10 cellular contexts compared by ENCODE assay signal in the genomic region with DNA sequence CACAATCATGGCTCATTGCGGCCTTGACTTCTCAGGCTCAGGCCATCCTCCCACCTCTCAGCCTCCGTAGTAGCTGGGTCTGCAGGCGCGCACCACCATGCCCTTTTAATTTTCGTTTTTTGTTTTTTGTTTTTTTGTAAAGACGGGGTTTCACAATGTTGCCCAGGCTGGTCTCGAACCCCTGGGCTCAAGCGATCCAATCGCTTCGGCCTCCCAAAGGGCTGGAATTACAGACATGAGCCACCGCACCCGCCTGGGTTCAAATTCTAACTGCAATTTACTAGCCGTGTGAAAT. TPM values are rescaled to one million over a fixed set of nuclear protein-coding genes. Genes with fewer than 3 reads are reported as not detected.
A peak's percentile ranks its signal among the peaks of the same experiment; 100 is the strongest.
DNase-seq lines count a peak whose midpoint lies in the region; ATAC-seq and TF ChIP-seq lines count a peak whose summit lies in the region.
"Had no signal": no experiment of that assay in that cellular context is flagged by ENCODE, and none has a peak within 500 bp of the region (broad histone marks: within the 10 kb centered on the region; RNA-seq: fewer than 3 reads in every experiment).

No MANE protein-coding gene starts in this region.

- H2BK120ac ChIP-seq in mesenchymal stem cell (ENCODE audit: low read depth, low read length) = no peak overlapping the region

- intact Hi-C loops in heart left ventricle (cut with DNase I) (loop anchor here in 5 of 10 donors (5.0 to 10.0 kb wide), 4 partner anchors 60 to 140 kb away; no protein-coding TSS in a partner anchor), Right ventricle myocardium superior (cut with DNase I) (no loop called here), tibial artery (cut with DNase I; ENCODE audit: low total_unique reads) (no loop called here)

- no peaks in the 10 kb centered on the region for H3K9me3 Mint-ChIP-seq in activated naive CD8-positive, alpha-beta T cell treated with anti-CD3 and anti-CD28 coated beads for 36 hours
- H3K9me3 Mint-ChIP-seq in osteocyte (ENCODE audit: unreplicated experiment) = no peaks in the 10 kb centered on the region
- H3K9me3 Mint-ChIP-seq: CD8-positive, alpha-beta memory T cell had no signal

- peaks cover 9% of the 10 kb centered on the region for H3K4me1 Mint-ChIP-seq in activated naive CD8-positive, alpha-beta T cell treated with anti-CD3 and anti-CD28 coated beads for 36 hours
- H3K4me1 Mint-ChIP-seq in osteocyte (ENCODE audit: unreplicated experiment) = no peaks in the 10 kb centered on the region

- ATAC-seq in heart left ventricle (no peak), Right ventricle myocardium superior (ENCODE audit: poor library complexity) (no peak)

- peak overlapping the region; percentile 96 for H3K9ac ChIP-seq in mesenchymal stem cell (ENCODE audit: low read length)

- H3K9me3 ChIP-seq in heart left ventricle (no peaks in the 10 kb centered on the region), mesenchymal stem cell (ENCODE audit: control insufficient read depth, low read length) (no peaks in the 10 kb centered on the region), tibial artery (no peaks in the 10 kb centered on the region)

- no peak overlapping the region for H2BK5ac ChIP-seq in mesenchymal stem cell (ENCODE audit: low read depth, low read length, poor library complexity, severe bottlenecking)

- TF ChIP-seq POLR2A in heart left ventricle (IDR thresholded peaks at IDR 0.05) = no peak

- H3K27me3 ChIP-seq in heart left ventricle (no peaks in the 10 kb centered on the region), mesenchymal stem cell (ENCODE audit: control insufficient read depth in 1 of 2, insufficient read depth in 1 of 2, low read length in 2 of 2) (no peaks in the 10 kb centered on the region), tibial artery (no peaks in the 10 kb centered on the region)

- H2AK5ac ChIP-seq in mesenchymal stem cell (ENCODE audit: low read length, severe bottlenecking) = no peak overlapping the region

- 68 to 71% (median 70%) methylated on average over 13 of the region's 13 CpGs for WGBS in heart left ventricle, 4 donors
- 80% methylated on average over 13 of the region's 13 CpGs for WGBS in mesenchymal stem cell

- H3K4me3 ChIP-seq in heart left ventricle (peak overlapping the region in 10 of 12 donors; percentile 75 to 98 (median 85)), mesenchymal stem cell (ENCODE audit: insufficient read depth in 1 of 2, low read depth in 1 of 2, low read length in 2 of 2) (peak overlapping the region in 1 of 2 experiments; percentile 99), tibial artery (peak overlapping the region; percentile 97 to 98)

- H3K4me1 ChIP-seq in heart left ventricle = peaks cover 0 to 42% (median 35%) of the 10 kb centered on the region in 12 donors
- H3K4me1 ChIP-seq in mesenchymal stem cell (ENCODE audit: control insufficient read depth, insufficient read depth, low read depth, low read length) = peaks cover 2% of the 10 kb centered on the region
- peaks cover 8 to 39% (median 29%) of the 10 kb centered on the region in 4 donors for H3K4me1 ChIP-seq in tibial artery

- H3K4ac ChIP-seq in mesenchymal stem cell (ENCODE audit: low read depth in 1 of 2, low read length in 2 of 2) = no peak overlapping the region

- H3K14ac ChIP-seq in mesenchymal stem cell (ENCODE audit: low read length in 2 of 2) = no peak overlapping the region

- peaks cover 7% of the 10 kb centered on the region for H3K27me3 Mint-ChIP-seq in activated naive CD8-positive, alpha-beta T cell treated with anti-CD3 and anti-CD28 coated beads for 36 hours
- peaks cover 13% of the 10 kb centered on the region for H3K27me3 Mint-ChIP-seq in osteocyte (ENCODE audit: unreplicated experiment)
- H3K27me3 Mint-ChIP-seq: progenitor cell of endocrine pancreas had no signal

- H3K4me2 ChIP-seq in mesenchymal stem cell (ENCODE audit: low read length, poor library complexity, severe bottlenecking) = peak overlapping the region; percentile 80

- DNase-seq in heart left ventricle (no peak), Right ventricle myocardium superior (no peak), mesenchymal stem cell (no peak), tibial artery (no peak), AG08396 (ENCODE audit: low spot score) (no peak), osteocyte (ENCODE audit: extremely low spot score, unreplicated experiment) (no peak)
- no peak for DNase-seq in activated naive CD8-positive, alpha-beta T cell treated with anti-CD3 and anti-CD28 coated beads for 36 hours
- no peak for DNase-seq in NK-92 treated with Interleukin-12 subunit alpha and Interleukin-12 subunit beta, amount 100 ng/mL, for 24 hours (lab: John Stamatoyannopoulos, UW)

- peak overlapping the region; percentile 99 for H4K8ac ChIP-seq in mesenchymal stem cell (ENCODE audit: low read length)

- no peak overlapping the region for H2BK12ac ChIP-seq in mesenchymal stem cell (ENCODE audit: low read length in 2 of 2)

- H3K27ac ChIP-seq in heart left ventricle = peak overlapping the region in 5 of 12 donors; percentile 91 to 98 (median 96)
- no peak overlapping the region for H3K27ac ChIP-seq in mesenchymal stem cell (ENCODE audit: low read length, poor library complexity, severe bottlenecking)
- peak overlapping the region in 1 of 2 donors; percentile 96 for H3K27ac ChIP-seq in tibial artery

- H3K23ac ChIP-seq in mesenchymal stem cell (ENCODE audit: low read length in 2 of 2) = no peak overlapping the region

- no peaks in the 10 kb centered on the region for H3K36me3 Mint-ChIP-seq in activated naive CD8-positive, alpha-beta T cell treated with anti-CD3 and anti-CD28 coated beads for 36 hours
- no peaks in the 10 kb centered on the region for H3K36me3 Mint-ChIP-seq in osteocyte (ENCODE audit: unreplicated experiment)

- H3K36me3 ChIP-seq in heart left ventricle (no peaks in the 10 kb centered on the region), mesenchymal stem cell (ENCODE audit: control insufficient read depth in 1 of 2, insufficient read depth in 2 of 2, low read depth in 1 of 2, low read length in 2 of 2) (no peaks in the 10 kb centered on the region), tibial artery (no peaks in the 10 kb centered on the region)

- H4K91ac ChIP-seq in mesenchymal stem cell (ENCODE audit: low read length) = peak overlapping the region; percentile 75

- no peak overlapping the region for H3K27ac Mint-ChIP-seq in activated naive CD8-positive, alpha-beta T cell treated with anti-CD3 and anti-CD28 coated beads for 36 hours
- H3K27ac Mint-ChIP-seq in osteocyte (ENCODE audit: unreplicated experiment) = no peak overlapping the region

- H3K4me3 Mint-ChIP-seq in activated naive CD8-positive, alpha-beta T cell treated with anti-CD3 and anti-CD28 coated beads for 36 hours = peak overlapping the region; percentile 89
- H3K4me3 Mint-ChIP-seq in osteocyte (ENCODE audit: unreplicated experiment) = no peak overlapping the region

- no peak overlapping the region for H3K18ac ChIP-seq in mesenchymal stem cell (ENCODE audit: low read depth in 1 of 2, low read length in 2 of 2)

- H3K79me1 ChIP-seq in mesenchymal stem cell (replicated peaks; ENCODE audit: low read length, poor library complexity, severe bottlenecking) = peaks cover 6% of the 10 kb centered on the region

- TF ChIP-seq CTCF in heart left ventricle (IDR thresholded peaks at IDR 0.05) (no peak), tibial artery (IDR thresholded peaks at IDR 0.05) (no peak), osteocyte (IDR thresholded peaks at IDR 0.05) (no peak)

- H2BK15ac ChIP-seq in mesenchymal stem cell (ENCODE audit: low read depth, poor library complexity, severe bottlenecking) = no peak overlapping the region

- peak overlapping the region; percentile 30 for H2AFZ ChIP-seq in mesenchymal stem cell (ENCODE audit: low read depth, low read length)

RNA-seq across cellular contexts. Expression of gene DCTN1, which starts 12.3 kb away (rescaled TPM):
- total RNA-seq in heart left ventricle = 100 to 1,000 TPM; 129 to 376 (median 211) TPM
- 100 to 1,000 TPM; 149 to 171 TPM for polyA plus RNA-seq in heart left ventricle
- total RNA-seq in Right ventricle myocardium superior = 149 TPM
- 10 to 100 TPM; 93.6 to 94.1 TPM for total RNA-seq in activated naive CD8-positive, alpha-beta T cell treated with anti-CD3 and anti-CD28 coated beads for 36 hours
- polyA plus RNA-seq in mesenchymal stem cell (2013, experiment 1 of 2) = 188 TPM
- polyA plus RNA-seq in mesenchymal stem cell (2013, experiment 2 of 2) = 195 TPM
- 182 and 186 TPM in 2 replicates for total RNA-seq in osteocyte

RNA-seq across cellular contexts. Expression of gene C2orf81, which starts 29.0 kb away (rescaled TPM):
- total RNA-seq in heart left ventricle (1 to 10 TPM in 3 of 9 donors, under 1 TPM in 6; 0.48 to 2.3 (median 0.85) TPM), Right ventricle myocardium superior (0.62 TPM), osteocyte (2.4 and 2.8 TPM in 2 replicates)
- polyA plus RNA-seq in heart left ventricle = 1 to 10 TPM in 1 of 2 donors, under 1 TPM in 1; 0.91 to 1.1 TPM
- 1 to 10 TPM; 5.1 to 6.2 TPM for total RNA-seq in activated naive CD8-positive, alpha-beta T cell treated with anti-CD3 and anti-CD28 coated beads for 36 hours
- 0.46 TPM for polyA plus RNA-seq in mesenchymal stem cell (2013, experiment 1 of 2)
- 0.29 TPM for polyA plus RNA-seq in mesenchymal stem cell (2013, experiment 2 of 2)

RNA-seq across cellular contexts. Expression of gene WDR54, which starts 29.1 kb away (rescaled TPM):
- 1 to 10 TPM; 1.5 to 5.1 (median 3.0) TPM for total RNA-seq in heart left ventricle
- polyA plus RNA-seq in heart left ventricle = 1 to 10 TPM; 1.4 to 6.5 TPM
- total RNA-seq in Right ventricle myocardium superior = 2.2 TPM
- 10 to 100 TPM; 88.6 to 90.2 TPM for total RNA-seq in activated naive CD8-positive, alpha-beta T cell treated with anti-CD3 and anti-CD28 coated beads for 36 hours
- 7.0 TPM for polyA plus RNA-seq in mesenchymal stem cell (2013, experiment 1 of 2)
- 7.3 TPM for polyA plus RNA-seq in mesenchymal stem cell (2013, experiment 2 of 2)
- total RNA-seq in osteocyte = 15.8 and 16.2 TPM in 2 replicates

RNA-seq across cellular contexts. Expression of gene SLC4A5, which starts 49.2 kb away (rescaled TPM):
- total RNA-seq in heart left ventricle (1 to 10 TPM in 7 of 9 donors, under 1 TPM in 2; 0.36 to 4.1 (median 1.6) TPM), Right ventricle myocardium superior (1.3 TPM), osteocyte (1.6 and 2.3 TPM in 2 replicates)
- polyA plus RNA-seq in heart left ventricle = 1 to 10 TPM in 1 of 2 donors, under 1 TPM in 1; 0.72 to 1.2 TPM
- total RNA-seq in activated naive CD8-positive, alpha-beta T cell treated with anti-CD3 and anti-CD28 coated beads for 36 hours = 1 to 10 TPM in 1 of 2 experiments, under 1 TPM in 1; 0.74 to 1.5 TPM
- polyA plus RNA-seq in mesenchymal stem cell (2013, experiment 1 of 2) = 0.15 TPM
- polyA plus RNA-seq in mesenchymal stem cell (2013, experiment 2 of 2) = 0.10 TPM

RNA-seq across cellular contexts. Expression of gene RTKN, which starts 49.3 kb away (rescaled TPM):
- total RNA-seq in heart left ventricle (10 to 100 TPM; 10.9 to 19.6 (median 15.3) TPM), Right ventricle myocardium superior (17.8 TPM), osteocyte (19.1 and 22.1 TPM in 2 replicates)
- 10 to 100 TPM; 18.0 to 27.6 TPM for polyA plus RNA-seq in heart left ventricle
- total RNA-seq in activated naive CD8-positive, alpha-beta T cell treated with anti-CD3 and anti-CD28 coated beads for 36 hours = 1 to 10 TPM; 1.6 to 1.8 TPM
- polyA plus RNA-seq in mesenchymal stem cell (2013, experiment 1 of 2) = 8.7 TPM
- 8.2 TPM for polyA plus RNA-seq in mesenchymal stem cell (2013, experiment 2 of 2)
